Comparison of ENCODE assay signal across 20 cellular contexts in the genomic region with DNA sequence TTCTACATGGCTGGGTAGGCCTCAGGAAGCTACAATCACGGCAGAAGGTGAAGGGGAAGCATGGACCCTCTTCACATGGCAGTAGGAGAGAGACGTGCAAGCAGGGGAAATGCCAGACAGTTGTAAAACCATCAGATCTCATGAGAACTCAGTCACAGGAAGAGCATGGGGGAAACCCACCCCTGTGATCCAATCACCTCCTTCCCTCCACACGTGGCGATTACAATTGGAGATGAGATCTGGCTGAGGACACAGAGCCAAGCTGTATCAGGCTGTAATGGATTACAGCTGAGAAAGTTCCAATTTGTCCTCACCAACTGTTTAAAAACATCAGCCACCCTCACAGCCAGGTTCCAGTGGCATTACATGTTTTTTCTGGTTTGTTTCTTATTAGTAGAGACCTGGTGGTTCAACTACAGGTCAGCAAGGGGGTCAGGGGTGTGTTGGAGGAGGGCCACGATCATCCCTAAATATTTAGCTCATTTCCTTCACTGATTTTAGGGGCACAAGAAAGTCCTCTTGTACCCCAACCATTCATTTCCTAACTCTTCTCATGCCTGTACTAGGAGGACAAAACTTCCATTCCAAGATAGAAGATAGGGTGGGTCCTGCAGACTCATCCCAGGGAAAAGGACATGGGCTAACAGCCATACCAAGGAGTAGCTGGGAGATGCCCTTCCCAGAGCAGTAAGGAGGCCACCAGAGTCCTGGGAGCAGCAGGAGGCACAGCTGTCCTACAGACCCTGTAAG. TPM values are rescaled to one million over a fixed set of nuclear protein-coding genes. Genes with fewer than 3 reads are reported as not detected.
DNase-seq lines count a peak whose midpoint lies in the region; ATAC-seq and TF ChIP-seq lines count a peak whose summit lies in the region.
"Had no signal": no experiment of that assay in that cellular context is flagged by ENCODE, and none has a peak within 500 bp of the region (broad histone marks: within the 10 kb centered on the region; RNA-seq: fewer than 3 reads in every experiment).

No MANE protein-coding gene starts in this region.

- H3K36me3 ChIP-seq in esophagus muscularis mucosa: peaks cover 28 to 41% (median 32%) of the 10 kb centered on the region in 4 donors
- H3K36me3 ChIP-seq: uterus had no signal

- POLR2A ChIA-PET in AG04450 (lab: Yijun Ruan, JAX): no interaction called here

- no peak overlapping the region for H3K4me3 ChIP-seq in AG04450 (ENCODE audit: low read depth, low read length)
- no peak overlapping the region for H3K4me3 ChIP-seq in Jurkat, Clone E6-1 (ENCODE audit: low read length)
- no peak overlapping the region for H3K4me3 ChIP-seq in esophagus muscularis mucosa
- H3K4me3 ChIP-seq: pancreas, smooth muscle cell, uterus had no signal

- no peaks in the 10 kb centered on the region for H3K27me3 Mint-ChIP-seq in nephron (ENCODE audit: low read depth)

- intact Hi-C loops in esophagus muscularis mucosa (cut with DNase I): no loop called here

- peak overlapping the region; percentile 12 to 84 (median 58) for H3K27ac Mint-ChIP-seq in nephron
- H3K27ac Mint-ChIP-seq: activated CD4-positive, alpha-beta T cell treated with anti-CD3 and anti-CD28 coated beads, Interleukin-2, amount 10 ng/mL, durations not matched to agents 7 days and 5 days; activated naive CD8-positive, alpha-beta T cell treated with anti-CD3 and anti-CD28 coated beads for 36 hours; stimulated activated effector memory CD8-positive, alpha-beta T cell treated with anti-CD3 and anti-CD28 coated beads, Interleukin-12 subunit alpha, Interleukin-12 subunit beta, amount 100 ng/mL, for 72 hours had no signal

- peaks cover 38% of the 10 kb centered on the region for H3K36me3 Mint-ChIP-seq in nephron (ENCODE audit: low read depth)

- no peak overlapping the region for H3K4me3 Mint-ChIP-seq in nephron
- H3K4me3 Mint-ChIP-seq: activated CD4-positive, alpha-beta T cell treated with anti-CD3 and anti-CD28 coated beads, Interleukin-2, amount 10 ng/mL, durations not matched to agents 7 days and 5 days; activated naive CD8-positive, alpha-beta T cell treated with anti-CD3 and anti-CD28 coated beads for 36 hours; stimulated activated effector memory CD8-positive, alpha-beta T cell treated with anti-CD3 and anti-CD28 coated beads, Interleukin-12 subunit alpha, Interleukin-12 subunit beta, amount 100 ng/mL, for 72 hours had no signal

- ATAC-seq in GM21515 (IDR thresholded peaks at IDR 0.05; ENCODE audit: unreplicated experiment) (no peak), HG03175 (IDR thresholded peaks at IDR 0.05; ENCODE audit: unreplicated experiment) (no peak)
- ATAC-seq: pancreas; stimulated activated effector memory CD8-positive, alpha-beta T cell treated with anti-CD3 and anti-CD28 coated beads, Interleukin-12 subunit alpha, Interleukin-12 subunit beta, amount 100 ng/mL, for 72 hours had no signal

- TF ChIP-seq CTCF in AG04450 (IDR thresholded peaks at IDR 0.05; ENCODE audit: low read depth, low read length) (no peak), nephron (IDR thresholded peaks at IDR 0.05; ENCODE audit: unreplicated experiment in 3 of 3) (no peak), esophagus muscularis mucosa (IDR thresholded peaks at IDR 0.05) (no peak)

- H3K4me1 ChIP-seq in esophagus muscularis mucosa: peaks cover 0 to 6% (median 0%) of the 10 kb centered on the region in 4 donors
- H3K4me1 ChIP-seq: pancreas, uterus had no signal

- CTCF ChIA-PET in AG04450 (lab: Charles Lee): interaction anchor here (0.6 to 3.9 kb wide), 4 partner anchors 16 to 177 kb away, joined by 4 to 40 read pairs (median 4); no protein-coding TSS in a partner anchor

- 68% methylated on average over 5 of the region's 5 CpGs for WGBS in esophagus muscularis mucosa

- TF ChIP-seq EP300 in esophagus muscularis mucosa (IDR thresholded peaks at IDR 0.05): no peak

- H3K4me1 Mint-ChIP-seq in nephron: peaks cover 16% of the 10 kb centered on the region
- H3K4me1 Mint-ChIP-seq: activated CD4-positive, alpha-beta T cell treated with anti-CD3 and anti-CD28 coated beads, Interleukin-2, amount 10 ng/mL, durations not matched to agents 7 days and 5 days; activated naive CD8-positive, alpha-beta T cell treated with anti-CD3 and anti-CD28 coated beads for 36 hours; stimulated activated effector memory CD8-positive, alpha-beta T cell treated with anti-CD3 and anti-CD28 coated beads, Interleukin-12 subunit alpha, Interleukin-12 subunit beta, amount 100 ng/mL, for 72 hours had no signal

- no peak for DNase-seq in AG04450 (ENCODE audit: low read depth, low spot score)
- DNase-seq in Jurkat, Clone E6-1 (ENCODE audit: low read depth, low spot score): peak; percentile 12
- peak; percentile 64 for DNase-seq in dermis blood vessel endothelial cell
- DNase-seq in NCI-H146 (lab: John Stamatoyannopoulos, UW): no peak
- DNase-seq in esophagus muscularis mucosa (ENCODE audit: extremely low spot score): no peak
- DNase-seq: activated CD4-positive, alpha-beta T cell treated with anti-CD3 and anti-CD28 coated beads, Interleukin-2, amount 10 ng/mL, durations not matched to agents 7 days and 5 days; activated naive CD8-positive, alpha-beta T cell treated with anti-CD3 and anti-CD28 coated beads for 36 hours; activated T-cell treated with anti-CD3 and anti-CD28 coated beads, Interleukin-2, amount 50 U/mL, for 1 hour; COR-L47; GDM1; head of caudate nucleus; NCI-H1436; NCI-H345; pancreas; uterus had no signal

- H3K9me3 ChIP-seq in AG04450 (ENCODE audit: control insufficient read depth, insufficient read depth, low read length): no peaks in the 10 kb centered on the region
- H3K9me3 ChIP-seq in esophagus muscularis mucosa: no peaks in the 10 kb centered on the region
- H3K9me3 ChIP-seq: pancreas, uterus had no signal

- no peak for TF ChIP-seq POLR2A in esophagus muscularis mucosa (IDR thresholded peaks at IDR 0.05; ENCODE audit: low read depth)

- H3K27me3 ChIP-seq in AG04450 (ENCODE audit: control insufficient read depth, insufficient read depth, low read length) (no peaks in the 10 kb centered on the region), esophagus muscularis mucosa (no peaks in the 10 kb centered on the region)
- H3K27me3 ChIP-seq: pancreas, uterus had no signal

- no peaks in the 10 kb centered on the region for H3K9me3 Mint-ChIP-seq in nephron
- H3K9me3 Mint-ChIP-seq: activated CD4-positive, alpha-beta T cell treated with anti-CD3 and anti-CD28 coated beads, Interleukin-2, amount 10 ng/mL, durations not matched to agents 7 days and 5 days; activated naive CD8-positive, alpha-beta T cell treated with anti-CD3 and anti-CD28 coated beads for 36 hours; stimulated activated effector memory CD8-positive, alpha-beta T cell treated with anti-CD3 and anti-CD28 coated beads, Interleukin-12 subunit alpha, Interleukin-12 subunit beta, amount 100 ng/mL, for 72 hours had no signal

- H3K27ac ChIP-seq in AG04450 (ENCODE audit: low read depth, low read length) (peak overlapping the region; percentile 47), esophagus muscularis mucosa (replicated peaks in 1 of 4) (no peak overlapping the region)
- H3K27ac ChIP-seq: pancreas, uterus had no signal

RNA-seq across cellular contexts. Expression of a gene that starts 54.4 kb away (rescaled TPM):
- polyA plus RNA-seq in AG04450 (2011; rRNA removed): 4,288 and 4,537 TPM in 2 replicates
- polyA minus RNA-seq in AG04450 (2011; rRNA and poly(A)+ RNA removed): 3,312 and 3,619 TPM in 2 replicates
- 177 TPM for polyA plus RNA-seq in Jurkat, Clone E6-1 (2012; ENCODE audit: insufficient read depth, insufficient read length)
- total RNA-seq in dermis blood vessel endothelial cell (3,547 and 3,999 TPM in 2 replicates), esophagus muscularis mucosa (100 to 1,000 TPM; 333 to 606 (median 406) TPM)

Comparison
In these comparisons a context has a peak if more than half of its experiments do, and no peak if none do; other contexts are left out.
1. DNase-seq: peak in Jurkat, Clone E6-1 (single experiment) and dermis blood vessel endothelial cell (single experiment); none in AG04450 (single experiment), NCI-H146 (single experiment) and esophagus muscularis mucosa (single experiment).